In the genomic region with DNA sequence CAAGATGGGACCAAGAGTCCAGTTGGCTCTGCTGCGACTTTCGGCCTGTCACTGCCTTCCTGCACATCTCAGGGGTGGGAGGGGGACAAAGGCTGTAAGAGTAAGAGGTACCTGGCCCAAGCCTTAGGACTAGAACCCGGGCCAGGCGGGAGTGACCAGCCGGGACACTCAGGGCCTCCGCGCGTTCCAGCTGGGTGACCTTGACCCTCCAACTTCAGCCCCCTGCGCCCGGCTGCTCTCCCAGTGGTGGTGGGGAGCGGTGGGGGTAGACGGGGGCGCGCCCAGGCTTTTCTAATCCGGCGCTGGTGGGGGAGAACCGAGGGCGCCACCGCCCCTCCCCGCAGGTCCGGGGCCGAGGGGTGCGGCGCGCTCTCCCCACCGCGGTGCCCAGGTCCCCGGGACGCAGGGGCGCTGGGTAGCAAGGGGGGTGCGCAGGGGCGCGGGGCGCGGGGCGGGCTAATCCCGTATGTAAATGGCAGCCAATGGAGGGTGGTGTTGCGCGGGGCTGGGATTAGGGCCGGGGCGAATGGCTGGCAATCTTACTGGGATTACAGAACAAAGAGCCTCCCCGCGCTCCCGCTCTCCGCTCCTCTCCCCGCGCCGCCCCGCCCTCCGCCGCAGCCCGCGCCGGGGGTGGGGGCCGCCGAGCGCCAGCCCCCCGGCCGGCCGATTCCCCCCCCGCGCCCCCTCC, we compare ENCODE assay signal across 1 cellular context.
TF ChIP-seq lines count a peak whose summit lies in the region.

Gene GTF2IRD1 (plus strand): TSS at position 586 of the 691 bp plus-strand sequence. CDS start 54,175 bp downstream, outside the sequence.

TF ChIP-seq in endothelial cell of umbilical vein, 7 proteins besides CTCF, POLR2A, EP300 and RAD21:
- TF ChIP-seq MYC (IDR thresholded peaks at IDR 0.05; ENCODE audit: low read depth, low read length), result no peak
- TF ChIP-seq POLR2AphosphoS5 (IDR thresholded peaks at IDR 0.05; ENCODE audit: insufficient read depth, low read depth, low read length), result peak; percentile 40
- no peak for TF ChIP-seq JUN (IDR thresholded peaks at IDR 0.05; ENCODE audit: borderline replicate concordance, insufficient read depth, insufficient read length, low read depth)
- TF ChIP-seq EZH2 (IDR thresholded peaks at IDR 0.05; ENCODE audit: borderline replicate concordance, low read depth, low read length, severe bottlenecking), result no peak
- no peak for TF ChIP-seq GATA2 (IDR thresholded peaks at IDR 0.05; ENCODE audit: insufficient read depth, insufficient read length, low read depth, low read length)
- no peak for TF ChIP-seq FOS (IDR thresholded peaks at IDR 0.05; ENCODE audit: borderline replicate concordance, insufficient read depth, low read length)
- TF ChIP-seq MAX (IDR thresholded peaks at IDR 0.05; ENCODE audit: insufficient read depth, insufficient read length), result no peak
